In the genomic region with DNA sequence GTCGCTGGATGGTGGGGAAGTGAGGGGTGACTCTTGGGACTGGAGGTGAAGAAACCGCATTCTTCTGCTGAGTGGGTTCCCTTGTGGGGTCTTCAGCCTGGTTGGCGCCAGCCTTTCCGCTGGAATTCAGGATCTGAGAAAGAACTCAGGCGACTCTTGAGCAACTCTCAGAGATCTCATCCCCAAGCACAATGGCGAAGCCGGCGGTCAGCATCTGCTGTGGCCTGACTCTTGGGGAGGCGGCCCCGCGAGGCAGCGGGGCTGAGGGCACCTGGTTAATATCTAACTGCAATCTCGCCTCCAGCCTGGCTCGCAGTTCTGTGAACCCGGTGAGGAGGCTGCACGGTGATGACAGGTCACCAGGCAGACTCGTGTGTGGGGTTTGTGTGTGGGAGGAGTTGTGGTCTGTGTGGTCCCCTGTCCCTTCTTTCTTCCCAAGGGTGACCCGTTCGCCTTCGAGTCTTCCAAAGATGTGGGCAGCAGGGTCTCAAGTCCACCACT, we compare ENCODE assay signal across 8 cellular contexts. TPM values are rescaled to one million over a fixed set of nuclear protein-coding genes. Genes with fewer than 3 reads are reported as not detected.
DNase-seq lines count a peak whose midpoint lies in the region; ATAC-seq and TF ChIP-seq lines count a peak whose summit lies in the region.

No MANE protein-coding gene starts in this region.

- DNase-seq in AG04450 (ENCODE audit: low read depth, low spot score) = no peak
- peak; percentile 82 for DNase-seq in HK-2 (ENCODE audit: unreplicated experiment)
- peak; percentile 65 for DNase-seq in activated CD4-positive, alpha-beta T cell treated with anti-CD3 and anti-CD28 coated beads, Interleukin-2, amount 10 ng/mL, durations not matched to agents 24 days and 14 days
- DNase-seq in epithelial cell of esophagus (ENCODE audit: low read depth) = peak; percentile 12
- DNase-seq in mucosa of descending colon = peak; percentile 64 to 79 (median 74)

- no peaks in the 10 kb centered on the region for H3K27me3 ChIP-seq in AG04450 (ENCODE audit: control insufficient read depth, insufficient read depth, low read length)

- intact Hi-C loops in activated CD4-positive, alpha-beta T cell treated with anti-CD3 and anti-CD28 coated beads, Interleukin-2, amount 10 ng/mL, durations not matched to agents 24 days and 14 days (cut with micrococcal nuclease) = loop anchor here (1.0 to 5.0 kb wide), 2 partner anchors 28 to 45 kb away; partner anchors contain the start of gene ZNF440
- intact Hi-C loops in mucosa of descending colon (cut with DNase I, micrococcal nuclease) = no loop called here

- POLR2A ChIA-PET in AG04450 (lab: Yijun Ruan, JAX) = no interaction called here

- peak overlapping the region; percentile 39 for H3K27ac ChIP-seq in AG04450 (ENCODE audit: low read depth, low read length)
- peak overlapping the region; percentile 79 for H3K27ac ChIP-seq in temporal lobe (ENCODE audit: low read depth, low read length)

- H3K9me3 Mint-ChIP-seq in activated CD4-positive, alpha-beta T cell treated with anti-CD3 and anti-CD28 coated beads, Interleukin-2, amount 10 ng/mL, durations not matched to agents 24 days and 14 days = peaks cover 38% of the 10 kb centered on the region

- peaks cover 32% of the 10 kb centered on the region for H3K36me3 Mint-ChIP-seq in activated CD4-positive, alpha-beta T cell treated with anti-CD3 and anti-CD28 coated beads, Interleukin-2, amount 10 ng/mL, durations not matched to agents 24 days and 14 days (ENCODE audit: low read depth)

- CTCF ChIA-PET in AG04450 (lab: Charles Lee) = no interaction called here

- ATAC-seq in GM18517 (IDR thresholded peaks at IDR 0.05; ENCODE audit: unreplicated experiment) = peak; percentile 26
- peak; percentile 61 for ATAC-seq in mucosa of descending colon
- ATAC-seq in GM18858 (IDR thresholded peaks at IDR 0.05; ENCODE audit: unreplicated experiment) = no peak

- H3K9me3 ChIP-seq in AG04450 (ENCODE audit: control insufficient read depth, insufficient read depth, low read length) = peaks cover 17% of the 10 kb centered on the region
- H3K9me3 ChIP-seq in mucosa of descending colon = peaks cover 5% of the 10 kb centered on the region

- H3K4me3 ChIP-seq in AG04450 (ENCODE audit: low read depth, low read length) = peak overlapping the region; percentile 96
- peak overlapping the region; percentile 72 for H3K4me3 ChIP-seq in epithelial cell of esophagus (ENCODE audit: low read length)
- peak overlapping the region; percentile 66 for H3K4me3 ChIP-seq in mucosa of descending colon

- H3K4me1 Mint-ChIP-seq in activated CD4-positive, alpha-beta T cell treated with anti-CD3 and anti-CD28 coated beads, Interleukin-2, amount 10 ng/mL, durations not matched to agents 24 days and 14 days = peaks cover 15% of the 10 kb centered on the region

- H3K36me3 ChIP-seq in mucosa of descending colon (ENCODE audit: low read depth) = no peaks in the 10 kb centered on the region

- no peaks in the 10 kb centered on the region for H3K27me3 Mint-ChIP-seq in activated CD4-positive, alpha-beta T cell treated with anti-CD3 and anti-CD28 coated beads, Interleukin-2, amount 10 ng/mL, durations not matched to agents 24 days and 14 days

- H3K4me1 ChIP-seq in mucosa of descending colon (ENCODE audit: low read depth) = peaks cover 9% of the 10 kb centered on the region

- peak overlapping the region; percentile 97 for H3K4me3 Mint-ChIP-seq in activated CD4-positive, alpha-beta T cell treated with anti-CD3 and anti-CD28 coated beads, Interleukin-2, amount 10 ng/mL, durations not matched to agents 24 days and 14 days

- peak overlapping the region; percentile 82 for H3K27ac Mint-ChIP-seq in activated CD4-positive, alpha-beta T cell treated with anti-CD3 and anti-CD28 coated beads, Interleukin-2, amount 10 ng/mL, durations not matched to agents 24 days and 14 days

- TF ChIP-seq CTCF in AG04450 (IDR thresholded peaks at IDR 0.05; ENCODE audit: low read depth, low read length) (no peak), epithelial cell of esophagus (IDR thresholded peaks at IDR 0.05; ENCODE audit: insufficient read depth, low read depth, low read length, missing control alignments) (no peak), mucosa of descending colon (IDR thresholded peaks at IDR 0.05) (no peak)

RNA-seq across cellular contexts. Expression of gene ZNF441, which starts 0.9 kb away (rescaled TPM):
- 4.6 and 6.3 TPM in 2 replicates for polyA plus RNA-seq in AG04450 (2011; rRNA removed)
- polyA minus RNA-seq in AG04450 (2011; rRNA and poly(A)+ RNA removed) = 6.9 and 9.2 TPM in 2 replicates
- total RNA-seq in activated CD4-positive, alpha-beta T cell treated with anti-CD3 and anti-CD28 coated beads, Interleukin-2, amount 10 ng/mL, durations not matched to agents 24 days and 14 days = 3.1 and 4.0 TPM in 2 replicates
- 1 to 10 TPM; 4.8 to 8.5 (median 4.8) TPM for total RNA-seq in mucosa of descending colon
- 33.7 TPM for total RNA-seq in temporal lobe

RNA-seq across cellular contexts. Expression of gene ZNF823, which starts 28.9 kb away (rescaled TPM):
- 2.6 and 3.8 TPM in 2 replicates for polyA plus RNA-seq in AG04450 (2011; rRNA removed)
- polyA minus RNA-seq in AG04450 (2011; rRNA and poly(A)+ RNA removed) = 5.6 and 6.3 TPM in 2 replicates
- 2.4 and 3.0 TPM in 2 replicates for total RNA-seq in activated CD4-positive, alpha-beta T cell treated with anti-CD3 and anti-CD28 coated beads, Interleukin-2, amount 10 ng/mL, durations not matched to agents 24 days and 14 days
- total RNA-seq in mucosa of descending colon (10 to 100 TPM; 12.1 to 17.8 (median 13.1) TPM), temporal lobe (14.0 TPM)

RNA-seq across cellular contexts. Expression of gene ZNF491, which starts 30.6 kb away (rescaled TPM):
- polyA plus RNA-seq in AG04450 (2011; rRNA removed) = 2.1 and 2.2 TPM in 2 replicates
- 2.2 and 3.2 TPM in 2 replicates for polyA minus RNA-seq in AG04450 (2011; rRNA and poly(A)+ RNA removed)
- 0.12 and 0.68 TPM in 2 replicates for total RNA-seq in activated CD4-positive, alpha-beta T cell treated with anti-CD3 and anti-CD28 coated beads, Interleukin-2, amount 10 ng/mL, durations not matched to agents 24 days and 14 days
- 1 to 10 TPM; 1.9 to 4.3 (median 2.8) TPM for total RNA-seq in mucosa of descending colon
- total RNA-seq in temporal lobe = 9.3 TPM

RNA-seq across cellular contexts. Expression of gene ZNF440, which starts 46.4 kb away (rescaled TPM):
- 4.9 and 6.3 TPM in 2 replicates for polyA plus RNA-seq in AG04450 (2011; rRNA removed)
- polyA minus RNA-seq in AG04450 (2011; rRNA and poly(A)+ RNA removed) = 6.3 and 9.8 TPM in 2 replicates
- 7.4 and 10.5 TPM in 2 replicates for total RNA-seq in activated CD4-positive, alpha-beta T cell treated with anti-CD3 and anti-CD28 coated beads, Interleukin-2, amount 10 ng/mL, durations not matched to agents 24 days and 14 days
- total RNA-seq in mucosa of descending colon = 10 to 100 TPM; 31.9 to 36.9 (median 36.4) TPM
- total RNA-seq in temporal lobe = 14.3 TPM
